8 cellular contexts compared by ENCODE assay signal in genomic region chr15:75694241-75695182, GRCh38. TPM values are rescaled to one million over a fixed set of nuclear protein-coding genes. Genes with fewer than 3 reads are reported as not detected.
DNase-seq lines count a peak whose midpoint lies in the region; ATAC-seq and TF ChIP-seq lines count a peak whose summit lies in the region.

No MANE protein-coding gene starts in this region.

- intact Hi-C loops in ascending aorta (cut with DNase I) (loop anchor here (2.0 to 5.0 kb wide), 2 partner anchors 28 to 237 kb away; no protein-coding TSS in a partner anchor), sciatic nerve (cut with DNase I) (no loop called here)

- H3K4me3 ChIP-seq in ascending aorta, result peak overlapping the region in 1 of 2 donors; percentile 1

- H3K27me3 Mint-ChIP-seq in activated T-cell treated with anti-CD3 and anti-CD28 coated beads, Interleukin-2, amount 50 U/mL, for 24 hours, result peaks cover 27% of the 10 kb centered on the region

- peaks cover 9% of the 10 kb centered on the region for H3K4me1 Mint-ChIP-seq in activated T-cell treated with anti-CD3 and anti-CD28 coated beads, Interleukin-2, amount 50 U/mL, for 24 hours (ENCODE audit: low read depth)

- peak; percentile 19 for DNase-seq in stimulated activated CD4-positive, alpha-beta T cell treated with anti-CD3 and anti-CD28 coated beads, Interleukin-15, amount 100 ng/mL, for 24 hours
- no peak for DNase-seq in stimulated activated CD4-positive, alpha-beta T cell treated with anti-CD3 and anti-CD28 coated beads, Interleukin-2, amount 100 ng/mL, for 48 hours
- DNase-seq in NCI-H226 (peak; percentile 100), ascending aorta (ENCODE audit: low spot score in 2 of 2) (peak; percentile 69 to 95), hippocampal formation (lab: John Stamatoyannopoulos, UW) (peak; percentile 35 to 41), sciatic nerve (ENCODE audit: low spot score) (peak; percentile 83)
- DNase-seq in activated T-cell treated with anti-CD3 and anti-CD28 coated beads, Interleukin-2, amount 50 U/mL, for 24 hours, result no peak

- no peak overlapping the region for H3K27ac Mint-ChIP-seq in activated T-cell treated with anti-CD3 and anti-CD28 coated beads, Interleukin-2, amount 50 U/mL, for 24 hours

- H3K4me3 Mint-ChIP-seq in activated T-cell treated with anti-CD3 and anti-CD28 coated beads, Interleukin-2, amount 50 U/mL, for 24 hours, result no peak overlapping the region

- H3K27me3 ChIP-seq in ascending aorta, result no peaks in the 10 kb centered on the region

- H3K4me1 ChIP-seq in ascending aorta, result peaks cover 45 to 61% of the 10 kb centered on the region in 2 donors

- no peaks in the 10 kb centered on the region for H3K36me3 Mint-ChIP-seq in activated T-cell treated with anti-CD3 and anti-CD28 coated beads, Interleukin-2, amount 50 U/mL, for 24 hours (ENCODE audit: low read depth)

- H3K9me3 Mint-ChIP-seq in activated T-cell treated with anti-CD3 and anti-CD28 coated beads, Interleukin-2, amount 50 U/mL, for 24 hours, result no peaks in the 10 kb centered on the region

- peak overlapping the region; percentile 94 to 97 for H3K27ac ChIP-seq in ascending aorta

- ATAC-seq in sciatic nerve (peak; percentile 63), HG02981 (IDR thresholded peaks at IDR 0.05; ENCODE audit: unreplicated experiment) (no peak)

- H3K9me3 ChIP-seq in ascending aorta, result no peaks in the 10 kb centered on the region

- peaks cover 30 to 38% of the 10 kb centered on the region in 2 donors for H3K36me3 ChIP-seq in ascending aorta

- peak; percentile 50 to 71 (median 62) for TF ChIP-seq CTCF in ascending aorta (IDR thresholded peaks at IDR 0.05)

RNA-seq across cellular contexts. Expression of gene CSPG4, which starts 18.1 kb away (rescaled TPM):
- total RNA-seq in ascending aorta, result 258 TPM
- total RNA-seq in sciatic nerve, result 57.5 TPM

RNA-seq across cellular contexts. Expression of gene SNX33, which starts 46.8 kb away (rescaled TPM):
- total RNA-seq in ascending aorta (53.5 TPM), sciatic nerve (33.2 TPM)

RNA-seq across cellular contexts. Expression of gene IMP3, which starts 54.5 kb away (rescaled TPM):
- total RNA-seq in ascending aorta (159 TPM), sciatic nerve (47.2 TPM)

Comparison
In these comparisons a context has a peak if more than half of its experiments do, and no peak if none do; other contexts are left out.
1. DNase-seq: peak in stimulated activated CD4-positive, alpha-beta T cell treated with anti-CD3 and anti-CD28 coated beads, Interleukin-15, amount 100 ng/mL, for 24 hours (single experiment), NCI-H226 (single experiment), ascending aorta (2 of 2), hippocampal formation (2 of 2) and sciatic nerve (single experiment); none in stimulated activated CD4-positive, alpha-beta T cell treated with anti-CD3 and anti-CD28 coated beads, Interleukin-2, amount 100 ng/mL, for 48 hours (0 of 2) and activated T-cell treated with anti-CD3 and anti-CD28 coated beads, Interleukin-2, amount 50 U/mL, for 24 hours (single experiment).